ENCODE assay signal across 33 cellular contexts in genomic region chr11:78343303-78343702, GRCh38.
"Had no signal": no experiment of that assay in that cellular context is flagged by ENCODE, and none has a peak within 500 bp of the region (broad histone marks: within the 10 kb centered on the region; RNA-seq: fewer than 3 reads in every experiment).

No MANE protein-coding gene starts in this region.

- H3K36me3 ChIP-seq: ascending aorta, cardiac muscle cell, Peyer's patch, SJSA1 had no signal

- H3K4me1 ChIP-seq: SJSA1 had no signal

- FAIRE-seq: TTC549 had no signal

- H3K9me3 Mint-ChIP-seq: activated naive CD4-positive, alpha-beta T cell treated with anti-CD3 and anti-CD28 coated beads, Interleukin-2, amount 50 U/mL, for 24 hours; activated T-cell treated with anti-CD3 and anti-CD28 coated beads, Interleukin-2, amount 50 U/mL, for 4 hours; central memory CD8-positive, alpha-beta T cell had no signal

- H3K27ac Mint-ChIP-seq: activated CD4-positive, alpha-beta T cell treated with anti-CD3 and anti-CD28 coated beads, Interleukin-2, amount 10 ng/mL, durations not matched to agents 7 days and 5 days; activated CD8-positive, alpha-beta T cell treated with anti-CD3 and anti-CD28 coated beads, Interleukin-2, amount 10 ng/mL, durations not matched to agents 7 days and 5 days; activated naive CD4-positive, alpha-beta T cell treated with anti-CD3 and anti-CD28 coated beads, Interleukin-2, amount 50 U/mL, for 24 hours; activated naive CD8-positive, alpha-beta T cell treated with anti-CD3 and anti-CD28 coated beads, Interleukin-2, amount 10 ng/mL, durations not matched to agents 7 days and 5 days had no signal

- H3K27ac ChIP-seq: ascending aorta, cardiac muscle cell, Peyer's patch, SJSA1 had no signal

- H3K4me3 ChIP-seq: ascending aorta, cardiac muscle cell, Peyer's patch, SJSA1 had no signal

- H3K4me3 Mint-ChIP-seq: activated CD4-positive, alpha-beta T cell treated with anti-CD3 and anti-CD28 coated beads, Interleukin-2, amount 10 ng/mL, durations not matched to agents 7 days and 5 days; activated CD8-positive, alpha-beta T cell treated with anti-CD3 and anti-CD28 coated beads, Interleukin-2, amount 10 ng/mL, durations not matched to agents 7 days and 5 days; activated naive CD4-positive, alpha-beta T cell treated with anti-CD3 and anti-CD28 coated beads, Interleukin-2, amount 50 U/mL, for 24 hours; activated naive CD8-positive, alpha-beta T cell treated with anti-CD3 and anti-CD28 coated beads, Interleukin-2, amount 10 ng/mL, durations not matched to agents 7 days and 5 days; activated T-cell treated with anti-CD3 and anti-CD28 coated beads, Interleukin-2, amount 50 U/mL, for 4 hours; central memory CD8-positive, alpha-beta T cell had no signal

- ATAC-seq: activated CD8-positive, alpha-beta T cell treated with anti-CD3 and anti-CD28 coated beads, Interleukin-2, amount 10 ng/mL, durations not matched to agents 7 days and 5 days; activated T-cell treated with anti-CD3 and anti-CD28 coated beads, Interleukin-2, amount 50 U/mL, for 4 hours; PC-3 had no signal

- H3K27me3 ChIP-seq: ascending aorta, cardiac muscle cell, Peyer's patch, SJSA1 had no signal

- H3K9me3 ChIP-seq: ascending aorta, Peyer's patch, SJSA1 had no signal

- H3K4me1 Mint-ChIP-seq: activated naive CD4-positive, alpha-beta T cell treated with anti-CD3 and anti-CD28 coated beads, Interleukin-2, amount 50 U/mL, for 24 hours had no signal

- DNase-seq: activated CD4-positive, alpha-beta T cell treated with anti-CD3 and anti-CD28 coated beads, Interleukin-2, amount 10 ng/mL, durations not matched to agents 7 days and 5 days; activated CD4-positive, alpha-beta T cell treated with anti-CD3 and anti-CD28 coated beads, Interleukin-2, amount 50 U/mL, for 48 hours; activated CD8-positive, alpha-beta T cell treated with anti-CD3 and anti-CD28 coated beads, Interleukin-2, amount 10 ng/mL, durations not matched to agents 7 days and 5 days; activated effector memory CD4-positive, alpha-beta T cell treated with anti-CD3 and anti-CD28 coated beads, Interleukin-2, amount 50 U/mL, for 16 hours; activated naive CD4-positive, alpha-beta T cell treated with Interleukin-2 at 50 U/mL for 16 hours; activated naive CD8-positive, alpha-beta T cell treated with anti-CD3 and anti-CD28 coated beads, Interleukin-2, amount 10 ng/mL, durations not matched to agents 7 days and 5 days; activated T-cell treated with anti-CD3 and anti-CD28 coated beads, Interleukin-2, amount 50 U/mL, for 4 hours; amygdala; KG1; MM.1S; MV-4-11; NCI-H1092; NCI-H1436 treated with DMSO at 0.1 percent for 48 hours; NCI-H1694 treated with DMSO at 0.1 percent for 48 hours; NCI-H2029; NCI-H2107; NCI-H2171; NCI-H510A; NCI-H526; NCI-H748 treated with DMSO at 0.1 percent for 48 hours; NK-92 treated with Interleukin-12 subunit alpha and Interleukin-12 subunit beta, amount 100 ng/mL, for 24 hours; PC-3; Peyer's patch; RPMI8226; SHP77 treated with DMSO at 0.1 percent for 48 hours; SW 1271; T-helper 1 cell had no signal
